Comparison of ENCODE assay signal across 1 cellular context in the genomic region with DNA sequence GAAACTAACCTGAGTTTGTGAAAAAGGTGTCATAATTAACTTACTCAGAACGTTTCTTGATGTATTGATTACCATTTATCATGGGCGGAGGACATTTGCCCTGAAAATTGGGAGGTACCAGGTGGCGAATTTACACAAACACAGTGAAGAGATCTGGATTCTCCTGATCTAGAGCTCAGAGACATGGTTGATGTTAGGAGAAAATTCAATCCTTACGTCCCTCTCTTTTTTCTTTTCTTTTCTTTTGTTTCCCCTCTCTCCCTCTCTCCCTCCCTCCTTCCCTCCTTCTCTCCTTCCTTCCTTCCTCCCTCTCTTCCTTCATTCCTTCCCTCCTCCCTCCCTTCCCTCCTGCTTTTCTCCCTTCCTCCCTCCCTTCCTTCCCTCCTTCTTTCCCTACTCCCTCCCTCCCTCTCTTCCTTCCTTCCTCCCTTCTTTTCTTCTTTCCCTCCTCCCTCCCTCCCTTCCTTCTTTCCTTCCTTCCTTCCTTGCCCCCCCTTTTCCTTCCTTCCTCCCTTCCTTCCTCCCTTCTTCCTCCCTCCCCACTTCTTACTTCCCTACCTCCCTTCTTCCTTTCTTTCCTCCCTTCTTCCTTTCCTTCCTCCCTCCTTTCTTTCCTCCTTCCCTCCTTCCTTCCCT.
A peak's percentile ranks its signal among the peaks of the same experiment; 100 is the strongest.
TF ChIP-seq lines count a peak whose summit lies in the region.

No MANE protein-coding gene starts in this region.

TF ChIP-seq in HepG2, 621 proteins besides CTCF, POLR2A, EP300 and RAD21 (continued from another document):
- TF ChIP-seq, protein P1, sequence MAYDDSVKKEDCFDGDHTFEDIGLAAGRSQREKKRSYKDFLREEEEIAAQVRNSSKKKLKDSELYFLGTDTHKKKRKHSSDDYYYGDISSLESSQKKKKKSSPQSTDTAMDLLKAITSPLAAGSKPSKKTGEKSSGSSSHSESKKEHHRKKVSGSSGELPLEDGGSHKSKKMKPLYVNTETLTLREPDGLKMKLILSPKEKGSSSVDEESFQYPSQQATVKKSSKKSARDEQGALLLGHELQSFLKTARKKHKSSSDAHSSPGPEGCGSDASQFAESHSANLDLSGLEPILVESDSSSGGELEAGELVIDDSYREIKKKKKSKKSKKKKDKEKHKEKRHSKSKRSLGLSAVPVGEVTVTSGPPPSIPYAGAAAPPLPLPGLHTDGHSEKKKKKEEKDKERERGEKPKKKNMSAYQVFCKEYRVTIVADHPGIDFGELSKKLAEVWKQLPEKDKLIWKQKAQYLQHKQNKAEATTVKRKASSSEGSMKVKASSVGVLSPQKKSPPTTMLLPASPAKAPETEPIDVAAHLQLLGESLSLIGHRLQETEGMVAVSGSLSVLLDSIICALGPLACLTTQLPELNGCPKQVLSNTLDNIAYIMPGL (CRISPR knock-in tag; IDR thresholded peaks at IDR 0.05; ENCODE audit: borderline replicate concordance in 1 of 2, low read depth in 1 of 2): no peak
- TF ChIP-seq ZFP36 (IDR thresholded peaks at IDR 0.05; ENCODE audit: borderline replicate concordance, low read depth, low read length, partially characterized antibody) (no peak), PCBP1 (IDR thresholded peaks at IDR 0.05; ENCODE audit: borderline replicate concordance, low read depth, low read length) (0 out of 2 replicates have a peak, but pooled peaks have one; percentile 60), SIX1 (CRISPR knock-in tag; IDR thresholded peaks at IDR 0.05; ENCODE audit: borderline replicate concordance) (no peak), FOXP1 (IDR thresholded peaks at IDR 0.05) (0 out of 2 replicates have a peak, but pooled peaks have one; percentile 3), FOXP1 (CRISPR knock-in tag; IDR thresholded peaks at IDR 0.05) (no peak)
- TF ChIP-seq, protein P2, sequence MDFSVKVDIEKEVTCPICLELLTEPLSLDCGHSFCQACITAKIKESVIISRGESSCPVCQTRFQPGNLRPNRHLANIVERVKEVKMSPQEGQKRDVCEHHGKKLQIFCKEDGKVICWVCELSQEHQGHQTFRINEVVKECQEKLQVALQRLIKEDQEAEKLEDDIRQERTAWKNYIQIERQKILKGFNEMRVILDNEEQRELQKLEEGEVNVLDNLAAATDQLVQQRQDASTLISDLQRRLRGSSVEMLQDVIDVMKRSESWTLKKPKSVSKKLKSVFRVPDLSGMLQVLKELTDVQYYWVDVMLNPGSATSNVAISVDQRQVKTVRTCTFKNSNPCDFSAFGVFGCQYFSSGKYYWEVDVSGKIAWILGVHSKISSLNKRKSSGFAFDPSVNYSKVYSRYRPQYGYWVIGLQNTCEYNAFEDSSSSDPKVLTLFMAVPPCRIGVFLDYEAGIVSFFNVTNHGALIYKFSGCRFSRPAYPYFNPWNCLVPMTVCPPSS (IDR thresholded peaks at IDR 0.05): peak; percentile 86; the same call in 1 of the 2 replicates
